Comparison of ENCODE assay signal across 12 cellular contexts in genomic region chrX:102765217-102765616, GRCh38.
DNase-seq lines count a peak whose midpoint lies in the region; ATAC-seq, FAIRE-seq and TF ChIP-seq lines count a peak whose summit lies in the region.
"Had no signal": no experiment of that assay in that cellular context is flagged by ENCODE, and none has a peak within 500 bp of the region (broad histone marks: within the 10 kb centered on the region; RNA-seq: fewer than 3 reads in every experiment).

No MANE protein-coding gene starts in this region.

- FAIRE-seq in H54 (lab: Jason Lieb, UNC), result peak; percentile 95
- FAIRE-seq: TTC549 had no signal

- H3K27me3 ChIP-seq in adipocyte (replicated peaks; ENCODE audit: control insufficient read depth, insufficient read depth, low read length) (peaks cover 6% of the 10 kb centered on the region), subcutaneous abdominal adipose tissue (ENCODE audit: control insufficient read depth in 5 of 5, insufficient read depth in 4 of 5, low read length in 5 of 5) (peaks cover 0 to 8% (median 0%) of the 10 kb centered on the region in 5 donors)
- H3K27me3 ChIP-seq: gastrocnemius medialis had no signal

- H3K4me1 ChIP-seq in adipocyte (ENCODE audit: control insufficient read depth, insufficient read depth, low read length) (peaks cover 20% of the 10 kb centered on the region), subcutaneous abdominal adipose tissue (ENCODE audit: control insufficient read depth in 5 of 5, insufficient read depth in 5 of 5, low read length in 5 of 5) (peaks cover 0 to 31% (median 8%) of the 10 kb centered on the region in 5 donors)
- H3K4me1 ChIP-seq: prostate gland had no signal

- no peaks in the 10 kb centered on the region for H3K36me3 ChIP-seq in adipocyte (ENCODE audit: control insufficient read depth, insufficient read depth, low read length, severe bottlenecking)
- no peaks in the 10 kb centered on the region for H3K36me3 ChIP-seq in subcutaneous abdominal adipose tissue (ENCODE audit: control insufficient read depth in 5 of 5, insufficient read depth in 5 of 5, low read length in 5 of 5)
- H3K36me3 ChIP-seq: gastrocnemius medialis, prostate gland had no signal

- no peak for TF ChIP-seq POLR2A in H54 (IDR thresholded peaks at IDR 0.05; ENCODE audit: low read depth, low read length)

- peak overlapping the region; percentile 66 for H3K27ac ChIP-seq in subcutaneous abdominal adipose tissue (ENCODE audit: low read depth, low read length)
- H3K27ac ChIP-seq: prostate gland had no signal

- no peak for ATAC-seq in HG02571 (IDR thresholded peaks at IDR 0.05; ENCODE audit: unreplicated experiment)

- peak; percentile 21 for DNase-seq in H54 (ENCODE audit: insufficient read length, low spot score)
- DNase-seq in adipocyte (ENCODE audit: low read depth), result peak; percentile 47
- DNase-seq in fibroblast of the conjunctiva (ENCODE audit: low read depth), result peak; percentile 16
- DNase-seq in SHP77 (lab: John Stamatoyannopoulos, UW), result no peak
- no peak for DNase-seq in anterior cingulate cortex (lab: John Stamatoyannopoulos, UW)
- DNase-seq: KBM-7, NCI-H2107 had no signal

- H3K9me3 ChIP-seq in adipocyte (ENCODE audit: control insufficient read depth, low read length), result no peaks in the 10 kb centered on the region
- H3K9me3 ChIP-seq in subcutaneous abdominal adipose tissue (ENCODE audit: control insufficient read depth in 5 of 5, low read length in 5 of 5), result no peaks in the 10 kb centered on the region
- H3K9me3 ChIP-seq: gastrocnemius medialis, prostate gland had no signal

- H3K9ac ChIP-seq in adipocyte (ENCODE audit: low read length) (peak overlapping the region; percentile 34), subcutaneous abdominal adipose tissue (ENCODE audit: low read length in 5 of 5) (no peak overlapping the region)

- H3K4me3 ChIP-seq in adipocyte (ENCODE audit: low read length) (no peak overlapping the region), subcutaneous abdominal adipose tissue (ENCODE audit: low read depth in 1 of 5, low read length in 5 of 5) (no peak overlapping the region)
- H3K4me3 ChIP-seq: gastrocnemius medialis, prostate gland had no signal

Comparison
In these comparisons a context has a peak if more than half of its experiments do, and no peak if none do; other contexts are left out.
1. DNase-seq: peak in H54 (single experiment), adipocyte (single experiment) and fibroblast of the conjunctiva (single experiment); none in SHP77 (0 of 2) and anterior cingulate cortex (0 of 58).